29 cellular contexts compared by ENCODE assay signal in genomic region chr17:76879691-76880090, GRCh38. TPM values are rescaled to one million over a fixed set of nuclear protein-coding genes. Genes with fewer than 3 reads are reported as not detected.
"Had no signal": no experiment of that assay in that cellular context is flagged by ENCODE, and none has a peak within 500 bp of the region (broad histone marks: within the 10 kb centered on the region; RNA-seq: fewer than 3 reads in every experiment).

No MANE protein-coding gene starts in this region.

- H3K27ac Mint-ChIP-seq: activated CD4-positive, alpha-beta T cell treated with anti-CD3 and anti-CD28 coated beads for 36 hours; activated CD4-positive, alpha-beta T cell treated with anti-CD3 and anti-CD28 coated beads, Interleukin-2, amount 10 ng/mL, durations not matched to agents 7 days and 5 days; activated naive CD4-positive, alpha-beta T cell treated with anti-CD3 and anti-CD28 coated beads for 36 hours; activated naive CD4-positive, alpha-beta T cell treated with anti-CD3 and anti-CD28 coated beads, Interleukin-2, amount 50 U/mL, for 72 hours; activated T-helper 1 cell treated with anti-CD3 and anti-CD28 coated beads, Interleukin-12 subunit alpha, Interleukin-12 subunit beta, Interleukin-2, Interleukin-4 antibody, amounts not matched to agents 30 ng/mL and 10 ng/mL and 1 ng/mL, durations not matched to agents 14 hours and 24 hours and 36 hours; T-helper 1 cell treated with Interleukin-12 subunit alpha and Interleukin-12 subunit beta and Interleukin-4 antibody, amounts not matched to agents 30 μg/mL and 1 μg/mL, for 36 hours; T-helper 2 cell treated with Interferon-gamma antibody and Interleukin-4, amounts not matched to agents 5 μg/mL and 100 μg/mL, for 36 hours had no signal

- DNase-seq: activated CD4-positive, alpha-beta T cell treated with anti-CD3 and anti-CD28 coated beads for 36 hours; activated CD4-positive, alpha-beta T cell treated with anti-CD3 and anti-CD28 coated beads, Interleukin-2, amount 10 ng/mL, durations not matched to agents 7 days and 5 days; activated CD4-positive, alpha-beta T cell treated with anti-CD3 and anti-CD28 coated beads, Interleukin-2, amount 50 U/mL, for 48 hours; activated CD8-positive, alpha-beta memory T cell treated with anti-CD3 and anti-CD28 coated beads, Interleukin-2, amount 50 U/mL, for 4 hours; activated gamma-delta T cell treated with Interleukin-2 at 50 U/mL for 16 hours; activated naive CD4-positive, alpha-beta T cell treated with anti-CD3 and anti-CD28 coated beads for 36 hours; activated T-cell treated with anti-CD3 and anti-CD28 coated beads for 4 hours; activated T-cell treated with anti-CD3 and anti-CD28 coated beads, Interleukin-2, amount 50 U/mL, for 4 hours; adrenal gland; Karpas-422; KBM-7; NCI-H1048; NCI-H1105 treated with DMSO at 0.1 percent for 48 hours; NCI-H1436; NCI-H1694; NCI-H1930; NCI-H2081 treated with DMSO at 0.1 percent for 48 hours; NCI-H345; NCI-H524 treated with DMSO at 0.1 percent for 48 hours; SHP77; SJCRH30; SK-N-SH had no signal

- H3K9ac ChIP-seq: SK-N-SH had no signal

- H3K27ac ChIP-seq: adrenal gland, cardiac muscle cell, SJCRH30 had no signal

- H3K4me3 Mint-ChIP-seq: activated CD4-positive, alpha-beta T cell treated with anti-CD3 and anti-CD28 coated beads for 36 hours; activated CD4-positive, alpha-beta T cell treated with anti-CD3 and anti-CD28 coated beads, Interleukin-2, amount 10 ng/mL, durations not matched to agents 7 days and 5 days; activated naive CD4-positive, alpha-beta T cell treated with anti-CD3 and anti-CD28 coated beads for 36 hours; activated T-cell treated with anti-CD3 and anti-CD28 coated beads, Interleukin-2, amount 50 U/mL, for 4 hours; activated T-helper 1 cell treated with anti-CD3 and anti-CD28 coated beads, Interleukin-12 subunit alpha, Interleukin-12 subunit beta, Interleukin-2, Interleukin-4 antibody, amounts not matched to agents 30 ng/mL and 10 ng/mL and 1 ng/mL, durations not matched to agents 14 hours and 24 hours and 36 hours; central memory CD8-positive, alpha-beta T cell; T-helper 1 cell treated with Interleukin-12 subunit alpha and Interleukin-12 subunit beta and Interleukin-4 antibody, amounts not matched to agents 30 μg/mL and 1 μg/mL, for 36 hours; T-helper 2 cell treated with Interferon-gamma antibody and Interleukin-4, amounts not matched to agents 5 μg/mL and 100 μg/mL, for 36 hours had no signal

- H3K4me2 ChIP-seq: SK-N-SH had no signal

- H3K9me3 ChIP-seq: adrenal gland, SJCRH30, SK-N-SH had no signal

- H3K4me3 ChIP-seq: adrenal gland, cardiac muscle cell, SJCRH30 had no signal

- H3K27me3 ChIP-seq: adrenal gland had no signal

- ATAC-seq: activated CD4-positive, alpha-beta T cell treated with anti-CD3 and anti-CD28 coated beads for 36 hours; activated CD4-positive, CD25-positive, alpha-beta regulatory T cell treated with anti-CD3 and anti-CD28 coated beads, Interleukin-2, amount 50 U/mL, for 24 hours; activated naive CD4-positive, alpha-beta T cell treated with anti-CD3 and anti-CD28 coated beads, Interleukin-2, amount 50 U/mL, for 72 hours; activated T-cell treated with anti-CD3 and anti-CD28 coated beads, Interleukin-2, amount 50 U/mL, for 4 hours had no signal

- H3K4me1 ChIP-seq: adrenal gland, SJCRH30 had no signal

- H3K36me3 ChIP-seq: adrenal gland, cardiac muscle cell, SJCRH30 had no signal

- H3K9me3 Mint-ChIP-seq: central memory CD8-positive, alpha-beta T cell had no signal

- H3K4me1 Mint-ChIP-seq: activated CD4-positive, alpha-beta T cell treated with anti-CD3 and anti-CD28 coated beads for 36 hours; activated CD4-positive, alpha-beta T cell treated with anti-CD3 and anti-CD28 coated beads, Interleukin-2, amount 10 ng/mL, durations not matched to agents 7 days and 5 days; central memory CD8-positive, alpha-beta T cell had no signal

- H3K27me3 Mint-ChIP-seq: activated CD4-positive, alpha-beta T cell treated with anti-CD3 and anti-CD28 coated beads for 36 hours had no signal

RNA-seq across cellular contexts. Expression of gene MGAT5B, which starts 11.5 kb away (rescaled TPM):
- total RNA-seq: activated CD4-positive, alpha-beta T cell treated with anti-CD3 and anti-CD28 coated beads for 36 hours had no signal
